In genomic region chr19:41588497-41589209, GRCh38 we compare ENCODE assay signal across 1 cellular context.
TF ChIP-seq lines count a peak whose summit lies in the region.

No MANE protein-coding gene starts in this region.

TF ChIP-seq in IMR-90, 13 proteins besides CTCF, POLR2A, EP300 and RAD21 (continued from another document):
- no peak for TF ChIP-seq BHLHE40 (IDR thresholded peaks at IDR 0.05; ENCODE audit: low read depth, low read length)
- TF ChIP-seq MXI1 (IDR thresholded peaks at IDR 0.05; ENCODE audit: borderline replicate concordance, low read depth, low read length), result no peak
- TF ChIP-seq, protein P1, sequence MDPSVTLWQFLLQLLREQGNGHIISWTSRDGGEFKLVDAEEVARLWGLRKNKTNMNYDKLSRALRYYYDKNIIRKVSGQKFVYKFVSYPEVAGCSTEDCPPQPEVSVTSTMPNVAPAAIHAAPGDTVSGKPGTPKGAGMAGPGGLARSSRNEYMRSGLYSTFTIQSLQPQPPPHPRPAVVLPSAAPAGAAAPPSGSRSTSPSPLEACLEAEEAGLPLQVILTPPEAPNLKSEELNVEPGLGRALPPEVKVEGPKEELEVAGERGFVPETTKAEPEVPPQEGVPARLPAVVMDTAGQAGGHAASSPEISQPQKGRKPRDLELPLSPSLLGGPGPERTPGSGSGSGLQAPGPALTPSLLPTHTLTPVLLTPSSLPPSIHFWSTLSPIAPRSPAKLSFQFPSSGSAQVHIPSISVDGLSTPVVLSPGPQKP (IDR thresholded peaks at IDR 0.05; ENCODE audit: borderline replicate concordance, low read depth, low read length), result no peak
